ENCODE assay signal across 13 cellular contexts in the genomic region with DNA sequence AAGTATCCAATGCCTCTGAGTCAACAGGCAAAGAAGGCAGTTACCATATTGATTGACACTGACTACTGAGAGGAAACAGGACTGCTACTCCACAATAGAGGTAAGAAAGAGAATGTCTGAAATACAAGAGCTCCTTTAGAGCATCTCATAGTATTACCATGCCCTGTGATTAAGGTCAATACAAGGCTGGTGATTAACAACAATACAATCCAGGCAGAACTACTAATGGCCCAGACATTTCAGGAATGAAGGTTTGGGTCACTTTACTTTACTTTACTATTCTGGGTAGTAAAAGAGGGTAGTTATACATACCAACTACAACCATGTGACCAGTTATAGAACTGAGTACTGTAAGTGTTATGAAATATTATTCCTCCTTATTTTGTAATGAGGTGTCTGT. TPM values are rescaled to one million over a fixed set of nuclear protein-coding genes. Genes with fewer than 3 reads are reported as not detected.
A peak's percentile ranks its signal among the peaks of the same experiment; 100 is the strongest.
DNase-seq lines count a peak whose midpoint lies in the region; ATAC-seq, FAIRE-seq and TF ChIP-seq lines count a peak whose summit lies in the region.
"Had no signal": no experiment of that assay in that cellular context is flagged by ENCODE, and none has a peak within 500 bp of the region (broad histone marks: within the 10 kb centered on the region; RNA-seq: fewer than 3 reads in every experiment).

No MANE protein-coding gene starts in this region.

- H2BK20ac ChIP-seq in IMR-90 (ENCODE audit: low read depth, low read length) = peak overlapping the region; percentile 41; the same call in 1 of the 2 replicates

- no peak for TF ChIP-seq POLR2A in IMR-90 (IDR thresholded peaks at IDR 0.05; ENCODE audit: low read depth, low read length)

- H3K36me3 ChIP-seq in IMR-90 (ENCODE audit: control insufficient read depth, insufficient read depth, low read length) = no peaks in the 10 kb centered on the region
- no peaks in the 10 kb centered on the region for H3K36me3 ChIP-seq in keratinocyte (ENCODE audit: control insufficient read depth in 2 of 2, extremely low read depth in 1 of 2, insufficient read depth in 2 of 2, low read length in 2 of 2)
- H3K36me3 ChIP-seq: Peyer's patch had no signal

- H4K91ac ChIP-seq in IMR-90 (ENCODE audit: insufficient read depth, low read depth, low read length) = peak overlapping the region; percentile 53; the same call in 1 of the 2 replicates

- no peak overlapping the region for H3K14ac ChIP-seq in IMR-90 (replicated peaks; ENCODE audit: low read depth, low read length)

- H2AK9ac ChIP-seq in IMR-90 (replicated peaks; ENCODE audit: low read depth, low read length, poor library complexity) = no peak overlapping the region

- H2AK5ac ChIP-seq in IMR-90 (ENCODE audit: low read depth, low read length) = no peak overlapping the region

- H3K27me3 ChIP-seq in IMR-90 (ENCODE audit: control insufficient read depth, insufficient read depth, low read length) = no peaks in the 10 kb centered on the region
- H3K27me3 ChIP-seq in keratinocyte (ENCODE audit: control insufficient read depth, extremely low read depth, insufficient read depth, low read length) = no peaks in the 10 kb centered on the region
- H3K27me3 ChIP-seq: hepatocyte, Peyer's patch had no signal

- peak overlapping the region; percentile 42; the same call in 1 of the 2 replicates for H3K18ac ChIP-seq in IMR-90 (ENCODE audit: low read depth, low read length)

- peaks cover 3% of the 10 kb centered on the region; the same call in 1 of the 2 replicates for H3K9me1 ChIP-seq in IMR-90 (ENCODE audit: insufficient read depth, low read length)
- H3K9me1 ChIP-seq in keratinocyte (ENCODE audit: control insufficient read depth, extremely low read depth, insufficient read depth, low read length) = no peaks in the 10 kb centered on the region

- peak overlapping the region; percentile 21; the same call in 1 of the 2 replicates for H3K4ac ChIP-seq in IMR-90 (ENCODE audit: low read depth, low read length)

- dilution Hi-C loops in IMR-90 (cut with HindIII; ENCODE audit: low sequenced_read_pairs, unreplicated experiment) = no loop called here
- dilution Hi-C loops in keratinocyte (cut with MboI; ENCODE audit: extremely low pct_ligation_motif_present, low sequenced_read_pairs) = no loop called here

- TF ChIP-seq CTCF in IMR-90 (conservative IDR thresholded peaks at IDR 0.05; ENCODE audit: low read depth, low read length) (no peak), keratinocyte (optimal IDR thresholded peaks at IDR 0.05 in 1 of 3, IDR thresholded peaks at IDR 0.05 in 1 of 3, conservative IDR thresholded peaks at IDR 0.05 in 1 of 3; ENCODE audit: extremely low read depth in 1 of 3, insufficient read depth in 2 of 3, low read length in 3 of 3) (no peak), GM20000 (IDR thresholded peaks at IDR 0.05; ENCODE audit: extremely low read depth, missing control alignments) (no peak)

- H4K20me1 ChIP-seq in IMR-90 (ENCODE audit: insufficient read depth, low read length) (no peaks in the 10 kb centered on the region), keratinocyte (ENCODE audit: control insufficient read depth, extremely low read depth, insufficient read depth, low read length) (no peaks in the 10 kb centered on the region)

- H3K27ac ChIP-seq in IMR-90 (ENCODE audit: insufficient read depth, low read length) = peak overlapping the region; percentile 23; the same call in 1 of the 2 replicates
- H3K27ac ChIP-seq in keratinocyte (ENCODE audit: control insufficient read depth, insufficient read depth, low read length) = no peak overlapping the region
- H3K27ac ChIP-seq: C4-2B, hepatocyte, Peyer's patch had no signal

- no peak overlapping the region for H3K23ac ChIP-seq in IMR-90 (ENCODE audit: low read depth, low read length)

- 0 out of 2 replicates have a peak overlapping the region, but pooled peaks have one; percentile 5 for H3K56ac ChIP-seq in IMR-90 (ENCODE audit: extremely low read depth, insufficient read depth, low read length)

- intact Hi-C loops in IMR-90 (cut with micrococcal nuclease) = no loop called here

- peak overlapping the region; percentile 81 for H2BK5ac ChIP-seq in IMR-90 (ENCODE audit: low read depth, low read length, poor library complexity, severe bottlenecking)

- H3K79me2 ChIP-seq in keratinocyte (ENCODE audit: control insufficient read depth, insufficient read depth, low read length) = peaks cover 3% of the 10 kb centered on the region
- H3K79me2 ChIP-seq: hepatocyte had no signal

- CTCF ChIA-PET in IMR-90 (lab: Yijun Ruan, JAX) = no interaction called here

- peak; percentile 28 for DNase-seq in AG08395 (ENCODE audit: low spot score)
- peak; percentile 77 for DNase-seq in IMR-90
- peak; percentile 26 for DNase-seq in amniotic stem cell (lab: John Stamatoyannopoulos, UW)
- peak; percentile 32 for DNase-seq in keratinocyte (ENCODE audit: low read depth, low spot score)
- DNase-seq in GM19240 (ENCODE audit: insufficient read length, low spot score) = no peak
- no peak for DNase-seq in GM20000 (ENCODE audit: low spot score)
- DNase-seq in NCI-H1694 treated with DMSO at 0.1 percent for 48 hours (lab: John Stamatoyannopoulos, UW) = no peak
- DNase-seq: activated B cell treated with CpG ODN at 0.5 μM for 24 hours, Peyer's patch had no signal

- H3K4me3 ChIP-seq in IMR-90 (ENCODE audit: insufficient read depth, low read depth, low read length) = no peak overlapping the region
- H3K4me3 ChIP-seq in keratinocyte (ENCODE audit: control insufficient read depth in 2 of 3, extremely low read depth in 1 of 3, insufficient read depth in 2 of 3, low read depth in 1 of 3, low read length in 3 of 3) = peak overlapping the region in 1 of 3 experiments; percentile 18
- H3K4me3 ChIP-seq: hepatocyte, Peyer's patch had no signal

- peak overlapping the region; percentile 54 to 80; a peak in 3 of 4 replicates for H4K8ac ChIP-seq in IMR-90 (ENCODE audit: low read depth in 2 of 2, low read length in 2 of 2)

- POLR2A ChIA-PET in IMR-90 (lab: Charles Lee; ENCODE audit: unreplicated experiment) = no interaction called here

- ATAC-seq in IMR-90 (ENCODE audit: low read depth) (peak; percentile 97), GM19455 (IDR thresholded peaks at IDR 0.05; ENCODE audit: unreplicated experiment) (no peak)
- ATAC-seq: sciatic nerve had no signal

- no peaks in the 10 kb centered on the region for H3K4me1 ChIP-seq in IMR-90 (ENCODE audit: control insufficient read depth, insufficient read depth, low read length)
- peaks cover 4% of the 10 kb centered on the region for H3K4me1 ChIP-seq in keratinocyte (ENCODE audit: control insufficient read depth, extremely low read depth, insufficient read depth, low read length)
- H3K4me1 ChIP-seq: Peyer's patch had no signal

- no peak for TF ChIP-seq RAD21 in IMR-90 (IDR thresholded peaks at IDR 0.05; ENCODE audit: low read length)

- H3K79me1 ChIP-seq in IMR-90 (ENCODE audit: low read depth in 1 of 2, low read length in 2 of 2) = peaks cover 0 to 8% of the 10 kb centered on the region in 2 experiments; a peak in 1 of 4 replicates

- no peak overlapping the region for H2BK15ac ChIP-seq in IMR-90 (ENCODE audit: low read depth, low read length)

- peak overlapping the region; percentile 25; the same call in 1 of the 2 replicates for H3K4me2 ChIP-seq in IMR-90 (ENCODE audit: low read depth, low read length)
- H3K4me2 ChIP-seq in keratinocyte (ENCODE audit: control insufficient read depth, extremely low read depth, insufficient read depth, low read depth, low read length) = peak overlapping the region; percentile 41
- H3K4me2 ChIP-seq: hepatocyte had no signal

- H3K9me3 ChIP-seq in IMR-90 (ENCODE audit: control insufficient read depth, insufficient read depth, low read length) (no peaks in the 10 kb centered on the region), keratinocyte (ENCODE audit: control insufficient read depth, low read depth, low read length) (no peaks in the 10 kb centered on the region)
- H3K9me3 ChIP-seq: Peyer's patch had no signal

- BruUV-seq in IMR-90 (replicated peaks; lab: Mats Ljungman, UMichigan) = no TSS peak

- no peak overlapping the region for H4K5ac ChIP-seq in IMR-90 (ENCODE audit: low read depth, low read length)

- FAIRE-seq in keratinocyte (lab: Jason Lieb, UNC) = peak; percentile 65

- in situ Hi-C loops in IMR-90 (cut with MboI; ENCODE audit: low sequenced_read_pairs) = no loop called here

- H3K9ac ChIP-seq in IMR-90 (ENCODE audit: low read depth, low read length) = no peak overlapping the region
- no peak overlapping the region for H3K9ac ChIP-seq in keratinocyte (ENCODE audit: control insufficient read depth, extremely low read depth, insufficient read depth, low read length)

- H2BK120ac ChIP-seq in IMR-90 (ENCODE audit: low read depth, low read length) = peak overlapping the region; percentile 53

- no peak overlapping the region for H2AFZ ChIP-seq in IMR-90 (replicated peaks; ENCODE audit: low read length, poor library complexity)
- no peak overlapping the region for H2AFZ ChIP-seq in keratinocyte (ENCODE audit: control insufficient read depth, low read length)
- H2AFZ ChIP-seq: hepatocyte had no signal

TF ChIP-seq in IMR-90, 13 proteins besides CTCF, POLR2A, EP300 and RAD21:
- TF ChIP-seq, protein P1, sequence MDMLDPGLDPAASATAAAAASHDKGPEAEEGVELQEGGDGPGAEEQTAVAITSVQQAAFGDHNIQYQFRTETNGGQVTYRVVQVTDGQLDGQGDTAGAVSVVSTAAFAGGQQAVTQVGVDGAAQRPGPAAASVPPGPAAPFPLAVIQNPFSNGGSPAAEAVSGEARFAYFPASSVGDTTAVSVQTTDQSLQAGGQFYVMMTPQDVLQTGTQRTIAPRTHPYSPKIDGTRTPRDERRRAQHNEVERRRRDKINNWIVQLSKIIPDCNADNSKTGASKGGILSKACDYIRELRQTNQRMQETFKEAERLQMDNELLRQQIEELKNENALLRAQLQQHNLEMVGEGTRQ (IDR thresholded peaks at IDR 0.05; ENCODE audit: low read depth, low read length) = peak; percentile 29; the same call in 1 of the 2 replicates
- TF ChIP-seq MAZ (IDR thresholded peaks at IDR 0.05; ENCODE audit: borderline replicate concordance, low read depth, low read length) = no peak

RNA-seq across cellular contexts. Expression of a gene that starts 44.5 kb away (rescaled TPM):
- total RNA-seq in IMR-90 (2012; rRNA removed) = 12.2 and 20.0 TPM in 2 replicates
- polyA plus RNA-seq in IMR-90 (2012; rRNA removed) (2.5 and 3.0 TPM in 2 replicates), keratinocyte (6.2 to 10.5 TPM (median 7.6 TPM) in 3 replicates)
- polyA plus RNA-seq in IMR-90 (2012; cell fraction: cytosol; rRNA removed) = 0.34 and 0.43 TPM in 2 replicates
- 3.4 and 14.2 TPM in 2 replicates for polyA plus RNA-seq in IMR-90 (2012; cell fraction: nucleus; rRNA removed; ENCODE audit: low replicate concordance)
- 6.7 TPM for polyA plus RNA-seq in keratinocyte (2011; ENCODE audit: low read depth)
- polyA plus RNA-seq in keratinocyte (2011; cell fraction: cytosol; rRNA removed) = 3.3 and 5.8 TPM in 2 replicates
- 14.6 and 19.3 TPM in 2 replicates for polyA plus RNA-seq in keratinocyte (2011; cell fraction: nucleus; rRNA removed)
- polyA plus RNA-seq in keratinocyte (2012; ENCODE audit: low replicate concordance) = 4.6 and 5.3 TPM in 2 replicates
- polyA minus RNA-seq in keratinocyte = 11.1 to 50.5 TPM (median 27.0 TPM) in 3 replicates
- 11.5 TPM for polyA minus RNA-seq in keratinocyte (2011; cell fraction: cytosol; rRNA and poly(A)+ RNA removed)
- polyA minus RNA-seq in keratinocyte (2011; cell fraction: nucleus; rRNA and poly(A)+ RNA removed) = 45.4 and 63.0 TPM in 2 replicates

Comparison
In these comparisons a context has a peak if more than half of its experiments do, and no peak if none do; other contexts are left out.
1. DNase-seq: peak in AG08395 (single experiment), IMR-90 (single experiment), amniotic stem cell (single experiment) and keratinocyte (single experiment); none in GM19240 (single experiment), GM20000 (single experiment) and NCI-H1694 treated with DMSO at 0.1 percent for 48 hours (single experiment).